ENCODE assay signal across 8 cellular contexts in genomic region chr19:42832746-42833442, GRCh38. TPM values are rescaled to one million over a fixed set of nuclear protein-coding genes. Genes with fewer than 3 reads are reported as not detected.
"Had no signal": no experiment of that assay in that cellular context is flagged by ENCODE, and none has a peak within 500 bp of the region (broad histone marks: within the 10 kb centered on the region; RNA-seq: fewer than 3 reads in every experiment).

No MANE protein-coding gene starts in this region.

RNA-seq across cellular contexts. Expression of gene PSG1, which starts 46.6 kb away (rescaled TPM):
- total RNA-seq: activated CD4-positive, alpha-beta memory T cell treated with anti-CD3 and anti-CD28 coated beads, Interleukin-2, amount 10 ng/mL, durations not matched to agents 7 days and 5 days; cardiac muscle cell; endothelial cell of umbilical vein; kidney; liver; skeletal muscle tissue; uterus had no signal
- polyA plus RNA-seq: cardiac muscle cell, endothelial cell of umbilical vein, hepatocyte, liver had no signal
